Comparison of ENCODE assay signal across 1 cellular context in genomic region chr2:84177733-84178132, GRCh38.
TF ChIP-seq lines count a peak whose summit lies in the region.

No MANE protein-coding gene starts in this region.

TF ChIP-seq in GM12878, 131 proteins besides CTCF, POLR2A, EP300 and RAD21 (continued from another document):
- TF ChIP-seq, protein P1, sequence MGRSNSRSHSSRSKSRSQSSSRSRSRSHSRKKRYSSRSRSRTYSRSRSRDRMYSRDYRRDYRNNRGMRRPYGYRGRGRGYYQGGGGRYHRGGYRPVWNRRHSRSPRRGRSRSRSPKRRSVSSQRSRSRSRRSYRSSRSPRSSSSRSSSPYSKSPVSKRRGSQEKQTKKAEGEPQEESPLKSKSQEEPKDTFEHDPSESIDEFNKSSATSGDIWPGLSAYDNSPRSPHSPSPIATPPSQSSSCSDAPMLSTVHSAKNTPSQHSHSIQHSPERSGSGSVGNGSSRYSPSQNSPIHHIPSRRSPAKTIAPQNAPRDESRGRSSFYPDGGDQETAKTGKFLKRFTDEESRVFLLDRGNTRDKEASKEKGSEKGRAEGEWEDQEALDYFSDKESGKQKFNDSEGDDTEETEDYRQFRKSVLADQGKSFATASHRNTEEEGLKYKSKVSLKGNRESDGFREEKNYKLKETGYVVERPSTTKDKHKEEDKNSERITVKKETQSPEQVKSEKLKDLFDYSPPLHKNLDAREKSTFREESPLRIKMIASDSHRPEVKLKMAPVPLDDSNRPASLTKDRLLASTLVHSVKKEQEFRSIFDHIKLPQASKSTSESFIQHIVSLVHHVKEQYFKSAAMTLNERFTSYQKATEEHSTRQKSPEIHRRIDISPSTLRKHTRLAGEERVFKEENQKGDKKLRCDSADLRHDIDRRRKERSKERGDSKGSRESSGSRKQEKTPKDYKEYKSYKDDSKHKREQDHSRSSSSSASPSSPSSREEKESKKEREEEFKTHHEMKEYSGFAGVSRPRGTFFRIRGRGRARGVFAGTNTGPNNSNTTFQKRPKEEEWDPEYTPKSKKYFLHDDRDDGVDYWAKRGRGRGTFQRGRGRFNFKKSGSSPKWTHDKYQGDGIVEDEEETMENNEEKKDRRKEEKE (IDR thresholded peaks at IDR 0.05) = no peak
